ENCODE assay signal across 17 cellular contexts in the genomic region with DNA sequence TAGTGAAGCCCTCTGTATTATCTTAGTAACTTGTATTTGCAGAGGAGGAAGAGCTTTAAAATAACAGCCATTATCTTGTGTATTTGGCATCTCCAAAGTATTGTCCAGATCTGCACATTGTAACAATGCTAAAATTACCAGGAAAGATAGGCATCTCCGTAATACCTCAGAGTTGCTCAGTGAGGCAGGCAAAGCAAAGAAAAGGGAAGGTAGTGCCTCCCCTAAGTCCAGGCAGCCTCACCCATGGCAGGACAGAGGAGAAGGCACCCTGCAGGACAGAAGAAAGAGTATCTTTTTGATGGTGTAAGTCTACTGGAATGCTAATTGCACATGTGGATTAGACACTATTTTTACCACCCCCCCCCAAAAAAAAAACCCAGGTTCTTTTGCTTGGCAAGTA. TPM values are rescaled to one million over a fixed set of nuclear protein-coding genes. Genes with fewer than 3 reads are reported as not detected.
DNase-seq lines count a peak whose midpoint lies in the region; ATAC-seq and TF ChIP-seq lines count a peak whose summit lies in the region.
"Had no signal": no experiment of that assay in that cellular context is flagged by ENCODE, and none has a peak within 500 bp of the region (broad histone marks: within the 10 kb centered on the region; RNA-seq: fewer than 3 reads in every experiment).

No MANE protein-coding gene starts in this region.

- RAD21 ChIA-PET in HCT116 (lab: Charles Lee; ENCODE audit: low non-redundant PET in 1 of 2, low total read pairs in 2 of 2, uncharacterized antibody in 2 of 2, unreplicated experiment in 2 of 2) = no interaction called here

- no peak overlapping the region for H3K9ac ChIP-seq in HCT116 (ENCODE audit: low read length)
- H3K9ac ChIP-seq: KMS-11 had no signal

- H3K9me3 Mint-ChIP-seq in Caco-2 (ENCODE audit: unreplicated experiment) = no peaks in the 10 kb centered on the region
- H3K9me3 Mint-ChIP-seq: CD8-positive, alpha-beta memory T cell had no signal

- no peaks in the 10 kb centered on the region for H3K27me3 Mint-ChIP-seq in Caco-2 (ENCODE audit: insufficient read depth, unreplicated experiment)

- intact Hi-C loops in Caco-2 (cut with micrococcal nuclease; ENCODE audit: unreplicated experiment) = loop anchor here (1.0 to 5.0 kb wide), 2 partner anchors 319 to 329 kb away; no protein-coding TSS in a partner anchor
- intact Hi-C loops in HCT116 (cut with micrococcal nuclease) = no loop called here

- ATAC-seq in HCT116 = no peak
- ATAC-seq in RWPE2 (ENCODE audit: low read depth) = peak; percentile 59; the same call in 1 of the 3 replicates
- no peak for ATAC-seq in GM19351 (IDR thresholded peaks at IDR 0.05; ENCODE audit: unreplicated experiment)

- H3K36me3 Mint-ChIP-seq in Caco-2 (ENCODE audit: insufficient read depth, unreplicated experiment) = peaks cover 15% of the 10 kb centered on the region
- H3K36me3 Mint-ChIP-seq: CD8-positive, alpha-beta memory T cell had no signal

- no peaks in the 10 kb centered on the region for H3K9me2 ChIP-seq in HCT116 (ENCODE audit: insufficient read depth)

- H3K4me3 ChIP-seq in Caco-2 (ENCODE audit: low read depth, low read length) (no peak overlapping the region), HCT116 (replicated peaks in 1 of 2; ENCODE audit: low read depth in 1 of 2, low read length in 2 of 2) (no peak overlapping the region), RWPE2 (ENCODE audit: severe bottlenecking) (no peak overlapping the region), epithelial cell of esophagus (ENCODE audit: low read length) (no peak overlapping the region)
- H3K4me3 ChIP-seq: MG63, SJSA1 had no signal

- DNase-seq in Caco-2 (peak in 1 of 2 experiments; percentile 32), HCT116 (ENCODE audit: low read depth, low spot score) (no peak), RWPE2 (ENCODE audit: low spot score) (peak; percentile 5), epithelial cell of esophagus (ENCODE audit: low read depth) (no peak), NCI-H2227 (lab: John Stamatoyannopoulos, UW; ENCODE audit: unreplicated experiment) (no peak)
- DNase-seq in stimulated activated CD4-positive, alpha-beta T cell treated with anti-CD3 and anti-CD28 coated beads, Interleukin-4, amount 100 ng/mL, for 24 hours = no peak
- no peak for DNase-seq in stimulated activated CD4-positive, alpha-beta T cell treated with anti-CD3 and anti-CD28 coated beads, Interleukin-4, amount 100 ng/mL, for 1 hour
- DNase-seq: CD8-positive, alpha-beta memory T cell; MG63; NCI-H1436 treated with DMSO at 0.1 percent for 48 hours; NCI-H2081 treated with DMSO at 0.1 percent for 48 hours; NCI-H774; T-helper 1 cell had no signal

- H2AFZ ChIP-seq in HCT116 (ENCODE audit: low read depth, low read length, poor library complexity, severe bottlenecking) = no peak overlapping the region

- peak overlapping the region; percentile 84 for H3K27ac Mint-ChIP-seq in Caco-2 (ENCODE audit: unreplicated experiment)
- H3K27ac Mint-ChIP-seq: CD8-positive, alpha-beta memory T cell had no signal

- H3K36me3 ChIP-seq in Caco-2 (ENCODE audit: control insufficient read depth, insufficient read depth, low read length) (no peaks in the 10 kb centered on the region), HCT116 (ENCODE audit: control insufficient read depth in 1 of 2, insufficient read depth in 2 of 2, low read length in 2 of 2) (no peaks in the 10 kb centered on the region), RWPE2 (ENCODE audit: low read depth) (no peaks in the 10 kb centered on the region)
- H3K36me3 ChIP-seq: MG63, SJSA1 had no signal

- TF ChIP-seq CTCF in Caco-2 (IDR thresholded peaks at IDR 0.05; ENCODE audit: insufficient read depth in 1 of 2, low read depth in 1 of 2, low read length in 1 of 2, severe bottlenecking in 1 of 2, unreplicated experiment in 1 of 2) = no peak
- no peak for TF ChIP-seq CTCF in HCT116 (IDR thresholded peaks at IDR 0.05 in 2 of 3, conservative IDR thresholded peaks at IDR 0.05 in 1 of 3; ENCODE audit: borderline replicate concordance in 1 of 3, insufficient read depth in 1 of 3, low read depth in 2 of 3, low read length in 2 of 3)
- TF ChIP-seq CTCF in RWPE2 (IDR thresholded peaks at IDR 0.05; ENCODE audit: poor library complexity, severe bottlenecking) = no peak
- peak; percentile 5 for TF ChIP-seq CTCF in epithelial cell of esophagus (IDR thresholded peaks at IDR 0.05; ENCODE audit: insufficient read depth, low read depth, low read length, missing control alignments)

- no peaks in the 10 kb centered on the region for H3K9me3 ChIP-seq in Caco-2
- H3K9me3 ChIP-seq in HCT116 (ENCODE audit: control insufficient read depth in 1 of 2, insufficient read depth in 1 of 2, low read depth in 1 of 2, low read length in 2 of 2) = no peaks in the 10 kb centered on the region
- no peaks in the 10 kb centered on the region for H3K9me3 ChIP-seq in RWPE2 (ENCODE audit: severe bottlenecking)
- H3K9me3 ChIP-seq: MG63, SJSA1 had no signal

- H3K27ac ChIP-seq in HCT116 (ENCODE audit: low read depth, low read length) (no peak overlapping the region), RWPE2 (ENCODE audit: poor library complexity, severe bottlenecking) (no peak overlapping the region)
- H3K27ac ChIP-seq: KMS-11, SJSA1 had no signal

- TF ChIP-seq POLR2A in HCT116 (IDR thresholded peaks at IDR 0.05; ENCODE audit: borderline replicate concordance, extremely low read depth, insufficient read depth, insufficient read length) = no peak

- BruUV-seq in Caco-2 (replicated peaks; lab: Mats Ljungman, UMichigan) (no TSS peak), HCT116 (replicated peaks; lab: Mats Ljungman, UMichigan) (no TSS peak)

- CTCF ChIA-PET in Caco-2 (lab: Charles Lee) (interaction anchor here (1.0 to 1.1 kb wide), 3 partner anchors 211 to 330 kb away, joined by 3 to 4 read pairs (median 4); no protein-coding TSS in a partner anchor), HCT116 (lab: Charles Lee) (no interaction called here)

- peaks cover 58% of the 10 kb centered on the region for H3K4me1 Mint-ChIP-seq in Caco-2 (ENCODE audit: low read depth, unreplicated experiment)
- H3K4me1 Mint-ChIP-seq: CD8-positive, alpha-beta memory T cell had no signal

- H3K27me3 ChIP-seq in Caco-2 (replicated peaks; ENCODE audit: control insufficient read depth, insufficient read depth, low read length) (no peaks in the 10 kb centered on the region), HCT116 (ENCODE audit: insufficient read depth, low read length) (0 out of 2 replicates have a peak, but pooled peaks cover 3% of the 10 kb centered on the region), RWPE2 (ENCODE audit: insufficient read depth, poor library complexity, severe bottlenecking) (no peaks in the 10 kb centered on the region)
- H3K27me3 ChIP-seq: MG63, SJSA1 had no signal

- H3K4me2 ChIP-seq in HCT116 (ENCODE audit: low read length) = no peak overlapping the region
- H3K4me2 ChIP-seq: KMS-11 had no signal

- no peak overlapping the region for H3K4me3 Mint-ChIP-seq in Caco-2 (ENCODE audit: unreplicated experiment)
- H3K4me3 Mint-ChIP-seq: CD8-positive, alpha-beta memory T cell had no signal

- H3K79me2 ChIP-seq in HCT116 (ENCODE audit: insufficient read depth, low read length) = no peaks in the 10 kb centered on the region

- H4K20me1 ChIP-seq in HCT116 (ENCODE audit: insufficient read depth) = no peaks in the 10 kb centered on the region

- H3K4me1 ChIP-seq in Caco-2 = peaks cover 77% of the 10 kb centered on the region
- no peaks in the 10 kb centered on the region for H3K4me1 ChIP-seq in HCT116 (ENCODE audit: control insufficient read depth in 1 of 2, insufficient read depth in 2 of 2, low read length in 2 of 2)
- H3K4me1 ChIP-seq in RWPE2 (ENCODE audit: insufficient read depth, poor library complexity, severe bottlenecking) = peaks cover 4% of the 10 kb centered on the region

- peak; percentile 9; the same call in 1 of the 2 replicates for TF ChIP-seq RAD21 in HCT116 (IDR thresholded peaks at IDR 0.05; ENCODE audit: low read depth)

- POLR2A ChIA-PET in Caco-2 (lab: Charles Lee) (no interaction called here), HCT116 (lab: Charles Lee) (no interaction called here)

TF ChIP-seq in HCT116, 20 proteins besides CTCF, POLR2A, EP300 and RAD21:
- TF ChIP-seq ELF1 (IDR thresholded peaks at IDR 0.05; ENCODE audit: borderline replicate concordance, low read depth) (no peak), SIN3A (IDR thresholded peaks at IDR 0.05; ENCODE audit: low read depth) (no peak), SRF (IDR thresholded peaks at IDR 0.05; ENCODE audit: low read depth) (no peak), TCF7L2 (IDR thresholded peaks at IDR 0.05; ENCODE audit: borderline replicate concordance, extremely low read depth, insufficient read depth, insufficient read length) (no peak), EZH2phosphoT487 (IDR thresholded peaks at IDR 0.05; ENCODE audit: borderline replicate concordance) (no peak), ZNF274 (IDR thresholded peaks at IDR 0.05; ENCODE audit: low read depth, low read length) (no peak), EGR1 (IDR thresholded peaks at IDR 0.05; ENCODE audit: low read depth) (no peak), EZH2 (IDR thresholded peaks at IDR 0.05) (no peak)
- TF ChIP-seq, protein P1, sequence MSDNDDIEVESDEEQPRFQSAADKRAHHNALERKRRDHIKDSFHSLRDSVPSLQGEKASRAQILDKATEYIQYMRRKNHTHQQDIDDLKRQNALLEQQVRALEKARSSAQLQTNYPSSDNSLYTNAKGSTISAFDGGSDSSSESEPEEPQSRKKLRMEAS (IDR thresholded peaks at IDR 0.05) = no peak
- TF ChIP-seq, protein P2, sequence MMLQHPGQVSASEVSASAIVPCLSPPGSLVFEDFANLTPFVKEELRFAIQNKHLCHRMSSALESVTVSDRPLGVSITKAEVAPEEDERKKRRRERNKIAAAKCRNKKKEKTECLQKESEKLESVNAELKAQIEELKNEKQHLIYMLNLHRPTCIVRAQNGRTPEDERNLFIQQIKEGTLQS (IDR thresholded peaks at IDR 0.05) = no peak

RNA-seq across cellular contexts. Expression of a gene that starts 13.6 kb away (rescaled TPM):
- total RNA-seq in Caco-2 (2022) = not detected in 2 replicates
- total RNA-seq in HCT116 (2021; ENCODE audit: unreplicated experiment) = not detected
- polyA plus RNA-seq in HCT116 (2012) = not detected in 2 replicates
- total RNA-seq: CD8-positive, alpha-beta memory T cell; SJSA1 had no signal
- polyA plus RNA-seq: BJ; CD8-positive, alpha-beta memory T cell had no signal

RNA-seq across cellular contexts. Expression of a gene that starts 27.9 kb away (rescaled TPM):
- total RNA-seq in Caco-2 (2022) (0.77 and 1.0 TPM in 2 replicates), HCT116 (2021; ENCODE audit: unreplicated experiment) (0.39 TPM)
- 0.22 and 0.31 TPM in 2 replicates for polyA plus RNA-seq in HCT116 (2012)
- polyA plus RNA-seq: CD8-positive, alpha-beta memory T cell had no signal
